Comparison of ENCODE assay signal across 28 cellular contexts in genomic region chr1:198391666-198392065, GRCh38.
"Had no signal": no experiment of that assay in that cellular context is flagged by ENCODE, and none has a peak within 500 bp of the region (broad histone marks: within the 10 kb centered on the region; RNA-seq: fewer than 3 reads in every experiment).

No MANE protein-coding gene starts in this region.

- H3K36me3 Mint-ChIP-seq: activated naive CD4-positive, alpha-beta T cell treated with anti-CD3 and anti-CD28 coated beads, Interleukin-2, amount 50 U/mL, for 24 hours; activated naive CD8-positive, alpha-beta T cell treated with anti-CD3 and anti-CD28 coated beads, Interleukin-2, amount 10 ng/mL, durations not matched to agents 7 days and 5 days had no signal

- H3K4me3 ChIP-seq: ascending aorta, cardiac muscle cell, SJCRH30 had no signal

- H3K4me1 ChIP-seq: ascending aorta, SJCRH30 had no signal

- H3K36me3 ChIP-seq: ascending aorta, cardiac muscle cell, SJCRH30 had no signal

- H3K4me1 Mint-ChIP-seq: activated CD4-positive, alpha-beta T cell treated with anti-CD3 and anti-CD28 coated beads, Interleukin-2, amount 10 ng/mL, durations not matched to agents 24 days and 14 days; activated naive CD4-positive, alpha-beta T cell treated with anti-CD3 and anti-CD28 coated beads, Interleukin-2, amount 50 U/mL, for 24 hours had no signal

- H3K27me3 ChIP-seq: ascending aorta, cardiac muscle cell, SJCRH30 had no signal

- H3K9me3 Mint-ChIP-seq: activated CD8-positive, alpha-beta T cell treated with anti-CD3 and anti-CD28 coated beads for 36 hours; activated naive CD4-positive, alpha-beta T cell treated with anti-CD3 and anti-CD28 coated beads, Interleukin-2, amount 50 U/mL, for 24 hours; activated naive CD8-positive, alpha-beta T cell treated with anti-CD3 and anti-CD28 coated beads, Interleukin-2, amount 10 ng/mL, durations not matched to agents 7 days and 5 days; activated T-cell treated with anti-CD3 and anti-CD28 coated beads, Interleukin-2, amount 50 U/mL, for 24 hours; activated T-helper 2 cell treated with anti-CD3 and anti-CD28 coated beads, Interferon-gamma antibody, Interleukin-2, Interleukin-4, amounts not matched to agents 10 μg/mL and 5 μg/mL and 100 μg/mL, durations not matched to agents 14 hours and 24 hours and 36 hours; central memory CD8-positive, alpha-beta T cell; T-helper 1 cell treated with Interleukin-12 subunit alpha and Interleukin-12 subunit beta and Interleukin-4 antibody, amounts not matched to agents 30 μg/mL and 1 μg/mL, for 36 hours had no signal

- DNase-seq: activated CD4-positive, alpha-beta T cell treated with anti-CD3 and anti-CD28 coated beads, Interleukin-2, amount 10 ng/mL, durations not matched to agents 24 days and 14 days; activated CD4-positive, alpha-beta T cell treated with anti-CD3 and anti-CD28 coated beads, Interleukin-2, amount 50 U/mL, for 4 hours; activated CD8-positive, alpha-beta T cell treated with anti-CD3 and anti-CD28 coated beads for 36 hours; activated gamma-delta T cell; activated naive CD4-positive, alpha-beta T cell treated with Interleukin-2 at 50 U/mL for 16 hours; activated naive CD8-positive, alpha-beta T cell treated with anti-CD3 and anti-CD28 coated beads, Interleukin-2, amount 10 ng/mL, durations not matched to agents 7 days and 5 days; activated T-cell treated with anti-CD3 and anti-CD28 coated beads, Interleukin-2, amount 50 U/mL, for 24 hours; amygdala; MM.1S; MV-4-11; NCI-H1092; NCI-H1930; NCI-H2081 treated with DMSO at 0.1 percent for 48 hours; NCI-H510A; NCI-H526; NCI-H774; SHP77; SJCRH30; SK-N-SH had no signal

- ATAC-seq: activated CD8-positive, alpha-beta T cell treated with anti-CD3 and anti-CD28 coated beads for 36 hours; Panc1 had no signal

- H3K27ac Mint-ChIP-seq: activated CD4-positive, alpha-beta T cell treated with anti-CD3 and anti-CD28 coated beads, Interleukin-2, amount 10 ng/mL, durations not matched to agents 24 days and 14 days; activated CD8-positive, alpha-beta T cell treated with anti-CD3 and anti-CD28 coated beads for 36 hours; activated naive CD4-positive, alpha-beta T cell treated with anti-CD3 and anti-CD28 coated beads, Interleukin-2, amount 50 U/mL, for 24 hours; activated naive CD8-positive, alpha-beta T cell treated with anti-CD3 and anti-CD28 coated beads, Interleukin-2, amount 10 ng/mL, durations not matched to agents 7 days and 5 days; activated T-cell treated with anti-CD3 and anti-CD28 coated beads, Interleukin-2, amount 50 U/mL, for 24 hours; activated T-helper 2 cell treated with anti-CD3 and anti-CD28 coated beads, Interferon-gamma antibody, Interleukin-2, Interleukin-4, amounts not matched to agents 10 μg/mL and 5 μg/mL and 100 μg/mL, durations not matched to agents 14 hours and 24 hours and 36 hours; T-helper 1 cell treated with Interleukin-12 subunit alpha and Interleukin-12 subunit beta and Interleukin-4 antibody, amounts not matched to agents 30 μg/mL and 1 μg/mL, for 36 hours had no signal

- H3K4me3 Mint-ChIP-seq: activated CD4-positive, alpha-beta T cell treated with anti-CD3 and anti-CD28 coated beads, Interleukin-2, amount 10 ng/mL, durations not matched to agents 24 days and 14 days; activated CD8-positive, alpha-beta T cell treated with anti-CD3 and anti-CD28 coated beads for 36 hours; activated naive CD4-positive, alpha-beta T cell treated with anti-CD3 and anti-CD28 coated beads, Interleukin-2, amount 50 U/mL, for 24 hours; activated naive CD8-positive, alpha-beta T cell treated with anti-CD3 and anti-CD28 coated beads, Interleukin-2, amount 10 ng/mL, durations not matched to agents 7 days and 5 days; activated T-cell treated with anti-CD3 and anti-CD28 coated beads, Interleukin-2, amount 50 U/mL, for 24 hours; central memory CD8-positive, alpha-beta T cell; T-helper 1 cell treated with Interleukin-12 subunit alpha and Interleukin-12 subunit beta and Interleukin-4 antibody, amounts not matched to agents 30 μg/mL and 1 μg/mL, for 36 hours had no signal

- H3K27ac ChIP-seq: ascending aorta, cardiac muscle cell, KMS-11, SJCRH30, VCaP had no signal

- H3K27me3 Mint-ChIP-seq: activated naive CD4-positive, alpha-beta T cell treated with anti-CD3 and anti-CD28 coated beads, Interleukin-2, amount 50 U/mL, for 24 hours; activated T-cell treated with anti-CD3 and anti-CD28 coated beads, Interleukin-2, amount 50 U/mL, for 24 hours; central memory CD8-positive, alpha-beta T cell had no signal

- H3K9me3 ChIP-seq: ascending aorta, SJCRH30, SK-N-SH had no signal

- H3K4me2 ChIP-seq: KMS-11, SK-N-SH had no signal

- H3K9ac ChIP-seq: KMS-11, SK-N-SH had no signal

- H3K9me2 ChIP-seq: SK-N-SH had no signal
